35 cellular contexts compared by ENCODE assay signal in the genomic region with DNA sequence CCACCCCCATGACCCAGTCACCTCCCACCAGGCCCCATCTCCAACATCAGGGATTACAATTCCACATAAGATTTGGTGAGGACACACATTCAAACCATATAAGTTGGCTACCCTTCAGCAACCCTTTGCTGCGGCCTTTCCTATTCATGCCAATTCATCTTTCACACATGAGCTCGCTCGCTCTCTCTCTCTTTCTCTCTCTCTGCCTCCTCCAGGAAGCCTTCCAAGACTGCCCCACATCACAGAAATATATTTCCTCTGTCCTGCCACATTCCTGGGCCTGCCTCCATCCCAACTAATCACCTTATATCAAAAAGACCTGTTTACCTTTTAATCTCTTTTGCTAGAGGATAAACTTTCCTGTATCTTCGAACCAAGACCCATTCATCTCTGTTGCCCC.
"Had no signal": no experiment of that assay in that cellular context is flagged by ENCODE, and none has a peak within 500 bp of the region (broad histone marks: within the 10 kb centered on the region; RNA-seq: fewer than 3 reads in every experiment).

No MANE protein-coding gene starts in this region.

- H3K4me1 Mint-ChIP-seq: activated CD4-positive, alpha-beta memory T cell treated with anti-CD3 and anti-CD28 coated beads, Interleukin-2, amount 10 ng/mL, durations not matched to agents 7 days and 5 days; activated CD4-positive, alpha-beta T cell treated with anti-CD3 and anti-CD28 coated beads for 36 hours; activated CD8-positive, alpha-beta memory T cell treated with anti-CD3 and anti-CD28 coated beads, Interleukin-2, amount 10 ng/mL, durations not matched to agents 7 days and 5 days; activated naive CD4-positive, alpha-beta T cell treated with anti-CD3 and anti-CD28 coated beads, Interleukin-2, amount 10 ng/mL, durations not matched to agents 7 days and 5 days; activated naive CD4-positive, alpha-beta T cell treated with anti-CD3 and anti-CD28 coated beads, Interleukin-2, amount 50 U/mL, for 24 hours; activated naive CD8-positive, alpha-beta T cell treated with anti-CD3 and anti-CD28 coated beads, Interleukin-2, amount 10 ng/mL, durations not matched to agents 7 days and 5 days; activated naive CD8-positive, alpha-beta T cell treated with anti-CD3 and anti-CD28 coated beads, Interleukin-2, amount 50 U/mL, for 24 hours had no signal

- ATAC-seq: activated CD4-positive, alpha-beta T cell treated with anti-CD3 and anti-CD28 coated beads for 36 hours; activated CD4-positive, CD25-positive, alpha-beta regulatory T cell treated with anti-CD3 and anti-CD28 coated beads, Interleukin-2, amount 50 U/mL, for 24 hours; activated CD8-positive, alpha-beta memory T cell treated with anti-CD3 and anti-CD28 coated beads, Interleukin-2, amount 10 ng/mL, durations not matched to agents 7 days and 5 days; activated CD8-positive, alpha-beta T cell treated with anti-CD3 and anti-CD28 coated beads, Interleukin-2, amount 10 ng/mL, durations not matched to agents 7 days and 5 days; activated naive CD8-positive, alpha-beta T cell treated with anti-CD3 and anti-CD28 coated beads, Interleukin-2, amount 50 U/mL, for 24 hours had no signal

- FAIRE-seq: TTC549 had no signal

- H3K36me3 ChIP-seq: ascending aorta had no signal

- H3K9me3 Mint-ChIP-seq: activated CD4-positive, alpha-beta memory T cell treated with anti-CD3 and anti-CD28 coated beads, Interleukin-2, amount 10 ng/mL, durations not matched to agents 7 days and 5 days; activated naive CD4-positive, alpha-beta T cell treated with anti-CD3 and anti-CD28 coated beads, Interleukin-2, amount 10 ng/mL, durations not matched to agents 7 days and 5 days; activated T-helper 2 cell treated with anti-CD3 and anti-CD28 coated beads, Interferon-gamma antibody, Interleukin-2, Interleukin-4, amounts not matched to agents 10 μg/mL and 5 μg/mL and 100 μg/mL, durations not matched to agents 14 hours and 24 hours and 36 hours; T-helper 1 cell treated with Interleukin-12 subunit alpha and Interleukin-12 subunit beta and Interleukin-4 antibody, amounts not matched to agents 30 μg/mL and 1 μg/mL, for 36 hours; T-helper 2 cell treated with Interferon-gamma antibody and Interleukin-4, amounts not matched to agents 5 μg/mL and 100 μg/mL, for 36 hours had no signal

- H3K4me3 Mint-ChIP-seq: activated CD4-positive, alpha-beta memory T cell treated with anti-CD3 and anti-CD28 coated beads, Interleukin-2, amount 10 ng/mL, durations not matched to agents 7 days and 5 days; activated CD4-positive, alpha-beta T cell treated with anti-CD3 and anti-CD28 coated beads for 36 hours; activated CD4-positive, alpha-beta T cell treated with anti-CD3 and anti-CD28 coated beads, Interleukin-2, amount 10 ng/mL, durations not matched to agents 7 days and 5 days; activated CD8-positive, alpha-beta memory T cell treated with anti-CD3 and anti-CD28 coated beads, Interleukin-2, amount 10 ng/mL, durations not matched to agents 7 days and 5 days; activated CD8-positive, alpha-beta T cell treated with anti-CD3 and anti-CD28 coated beads, Interleukin-2, amount 10 ng/mL, durations not matched to agents 7 days and 5 days; activated naive CD4-positive, alpha-beta T cell treated with anti-CD3 and anti-CD28 coated beads, Interleukin-2, amount 10 ng/mL, durations not matched to agents 7 days and 5 days; activated naive CD4-positive, alpha-beta T cell treated with anti-CD3 and anti-CD28 coated beads, Interleukin-2, amount 50 U/mL, for 24 hours; activated naive CD8-positive, alpha-beta T cell; activated naive CD8-positive, alpha-beta T cell treated with anti-CD3 and anti-CD28 coated beads, Interleukin-2, amount 10 ng/mL, durations not matched to agents 7 days and 5 days; activated naive CD8-positive, alpha-beta T cell treated with anti-CD3 and anti-CD28 coated beads, Interleukin-2, amount 50 U/mL, for 24 hours; activated T-cell treated with anti-CD3 and anti-CD28 coated beads, Interleukin-2, amount 50 U/mL, for 24 hours; brain; T-helper 1 cell treated with Interleukin-12 subunit alpha and Interleukin-12 subunit beta and Interleukin-4 antibody, amounts not matched to agents 30 μg/mL and 1 μg/mL, for 36 hours; T-helper 2 cell treated with Interferon-gamma antibody and Interleukin-4, amounts not matched to agents 5 μg/mL and 100 μg/mL, for 36 hours had no signal

- H3K9me3 ChIP-seq: ascending aorta had no signal

- H3K27ac Mint-ChIP-seq: activated CD4-positive, alpha-beta memory T cell treated with anti-CD3 and anti-CD28 coated beads, Interleukin-2, amount 10 ng/mL, durations not matched to agents 7 days and 5 days; activated CD4-positive, alpha-beta T cell treated with anti-CD3 and anti-CD28 coated beads for 36 hours; activated CD4-positive, alpha-beta T cell treated with anti-CD3 and anti-CD28 coated beads, Interleukin-2, amount 10 ng/mL, durations not matched to agents 7 days and 5 days; activated CD8-positive, alpha-beta memory T cell treated with anti-CD3 and anti-CD28 coated beads, Interleukin-2, amount 10 ng/mL, durations not matched to agents 7 days and 5 days; activated CD8-positive, alpha-beta T cell treated with anti-CD3 and anti-CD28 coated beads, Interleukin-2, amount 10 ng/mL, durations not matched to agents 7 days and 5 days; activated naive CD4-positive, alpha-beta T cell treated with anti-CD3 and anti-CD28 coated beads, Interleukin-2, amount 10 ng/mL, durations not matched to agents 7 days and 5 days; activated naive CD4-positive, alpha-beta T cell treated with anti-CD3 and anti-CD28 coated beads, Interleukin-2, amount 50 U/mL, for 24 hours; activated naive CD8-positive, alpha-beta T cell; activated naive CD8-positive, alpha-beta T cell treated with anti-CD3 and anti-CD28 coated beads, Interleukin-2, amount 10 ng/mL, durations not matched to agents 7 days and 5 days; activated naive CD8-positive, alpha-beta T cell treated with anti-CD3 and anti-CD28 coated beads, Interleukin-2, amount 50 U/mL, for 24 hours; activated T-cell treated with anti-CD3 and anti-CD28 coated beads, Interleukin-2, amount 50 U/mL, for 24 hours; activated T-helper 2 cell treated with anti-CD3 and anti-CD28 coated beads, Interferon-gamma antibody, Interleukin-2, Interleukin-4, amounts not matched to agents 10 μg/mL and 5 μg/mL and 100 μg/mL, durations not matched to agents 14 hours and 24 hours and 36 hours; T-helper 1 cell treated with Interleukin-12 subunit alpha and Interleukin-12 subunit beta and Interleukin-4 antibody, amounts not matched to agents 30 μg/mL and 1 μg/mL, for 36 hours; T-helper 2 cell treated with Interferon-gamma antibody and Interleukin-4, amounts not matched to agents 5 μg/mL and 100 μg/mL, for 36 hours had no signal

- H3K27me3 ChIP-seq: ascending aorta had no signal

- H3K27ac ChIP-seq: VCaP had no signal

- DNase-seq: activated CD4-positive, alpha-beta memory T cell treated with anti-CD3 and anti-CD28 coated beads, Interleukin-2, amount 10 ng/mL, durations not matched to agents 7 days and 5 days; activated CD4-positive, alpha-beta T cell treated with anti-CD3 and anti-CD28 coated beads for 1 hour; activated CD4-positive, alpha-beta T cell treated with anti-CD3 and anti-CD28 coated beads for 36 hours; activated CD4-positive, alpha-beta T cell treated with anti-CD3 and anti-CD28 coated beads for 48 hours; activated CD4-positive, alpha-beta T cell treated with anti-CD3 and anti-CD28 coated beads, Interleukin-2, amount 10 ng/mL, durations not matched to agents 7 days and 5 days; activated CD4-positive, alpha-beta T cell treated with anti-CD3 and anti-CD28 coated beads, Interleukin-2, amount 50 U/mL, for 48 hours; activated CD4-positive, CD25-positive, alpha-beta regulatory T cell; activated CD8-positive, alpha-beta memory T cell treated with anti-CD3 and anti-CD28 coated beads for 24 hours; activated CD8-positive, alpha-beta memory T cell treated with anti-CD3 and anti-CD28 coated beads, Interleukin-2, amount 10 ng/mL, durations not matched to agents 7 days and 5 days; activated CD8-positive, alpha-beta memory T cell treated with anti-CD3 and anti-CD28 coated beads, Interleukin-2, amount 50 U/mL, for 48 hours; activated CD8-positive, alpha-beta T cell treated with anti-CD3 and anti-CD28 coated beads, Interleukin-2, amount 10 ng/mL, durations not matched to agents 7 days and 5 days; activated effector memory CD4-positive, alpha-beta T cell treated with Interleukin-2 at 50 U/mL for 16 hours; activated gamma-delta T cell; activated naive CD4-positive, alpha-beta T cell treated with anti-CD3 and anti-CD28 coated beads, Interleukin-2, amount 10 ng/mL, durations not matched to agents 7 days and 5 days; activated naive CD4-positive, alpha-beta T cell treated with Interleukin-2 at 50 U/mL for 16 hours; activated naive CD8-positive, alpha-beta T cell treated with anti-CD3 and anti-CD28 coated beads, Interleukin-2, amount 10 ng/mL, durations not matched to agents 7 days and 5 days; activated naive CD8-positive, alpha-beta T cell treated with anti-CD3 and anti-CD28 coated beads, Interleukin-2, amount 50 U/mL, for 24 hours; activated T-cell treated with anti-CD3 and anti-CD28 coated beads, Interleukin-2, amount 50 U/mL, for 24 hours; activated T-cell treated with anti-CD3 and anti-CD28 coated beads, Interleukin-2, amount 50 U/mL, for 48 hours; amygdala; anterior cingulate cortex; central memory CD4-positive, alpha-beta T cell; T-helper 1 cell; T-helper 2 cell; T-helper 9 cell had no signal

- H3K27me3 Mint-ChIP-seq: activated CD4-positive, alpha-beta memory T cell treated with anti-CD3 and anti-CD28 coated beads, Interleukin-2, amount 10 ng/mL, durations not matched to agents 7 days and 5 days; activated CD4-positive, alpha-beta T cell treated with anti-CD3 and anti-CD28 coated beads, Interleukin-2, amount 10 ng/mL, durations not matched to agents 7 days and 5 days; brain had no signal

- H3K36me3 Mint-ChIP-seq: activated CD8-positive, alpha-beta memory T cell treated with anti-CD3 and anti-CD28 coated beads, Interleukin-2, amount 10 ng/mL, durations not matched to agents 7 days and 5 days; activated naive CD4-positive, alpha-beta T cell treated with anti-CD3 and anti-CD28 coated beads, Interleukin-2, amount 10 ng/mL, durations not matched to agents 7 days and 5 days; activated naive CD4-positive, alpha-beta T cell treated with anti-CD3 and anti-CD28 coated beads, Interleukin-2, amount 50 U/mL, for 24 hours; activated naive CD8-positive, alpha-beta T cell; activated naive CD8-positive, alpha-beta T cell treated with anti-CD3 and anti-CD28 coated beads, Interleukin-2, amount 10 ng/mL, durations not matched to agents 7 days and 5 days; brain had no signal

- H3K4me3 ChIP-seq: ascending aorta had no signal
